ENCODE assay signal across 7 cellular contexts in genomic region chr4:144801731-144802130, GRCh38.
"Had no signal": no experiment of that assay in that cellular context is flagged by ENCODE, and none has a peak within 500 bp of the region (broad histone marks: within the 10 kb centered on the region; RNA-seq: fewer than 3 reads in every experiment).

No MANE protein-coding gene starts in this region.

- H3K27ac Mint-ChIP-seq: GM23338, H9 had no signal

- FAIRE-seq: H1, H54, HTR-8/SVneo had no signal

- H2AFZ ChIP-seq: GM23338 had no signal

- H3K4me2 ChIP-seq: GM23338 had no signal

- DNase-seq: H9, HCEC 1CT, IMR-90 had no signal

- H3K4me3 ChIP-seq: GM23338 had no signal

- H3K4me3 Mint-ChIP-seq: GM23338, H9 had no signal
